ENCODE assay signal across 8 cellular contexts in genomic region chr11:75384438-75385080, GRCh38. TPM values are rescaled to one million over a fixed set of nuclear protein-coding genes. Genes with fewer than 3 reads are reported as not detected.
DNase-seq lines count a peak whose midpoint lies in the region; ATAC-seq and TF ChIP-seq lines count a peak whose summit lies in the region.

No MANE protein-coding gene starts in this region.

- no peak for ATAC-seq in GM21737 (IDR thresholded peaks at IDR 0.05; ENCODE audit: unreplicated experiment)

- H3K9me3 ChIP-seq in SJCRH30 (replicated peaks), result no peaks in the 10 kb centered on the region
- no peaks in the 10 kb centered on the region for H3K9me3 ChIP-seq in neutrophil
- no peaks in the 10 kb centered on the region for H3K9me3 ChIP-seq in testis

- H3K36me3 ChIP-seq in SJCRH30 (no peaks in the 10 kb centered on the region), neutrophil (no peaks in the 10 kb centered on the region), testis (ENCODE audit: low read depth, missing control alignments) (no peaks in the 10 kb centered on the region)

- no peak for TF ChIP-seq POLR2A in testis (IDR thresholded peaks at IDR 0.05)

- H3K4me3 ChIP-seq in SJCRH30, result no peak overlapping the region
- no peak overlapping the region for H3K4me3 ChIP-seq in fibroblast of villous mesenchyme (ENCODE audit: low read depth, low read length)
- H3K4me3 ChIP-seq in neutrophil (ENCODE audit: low read depth in 1 of 2, low read length in 1 of 2), result peak overlapping the region in 1 of 2 experiments; percentile 36
- H3K4me3 ChIP-seq in testis, result peak overlapping the region in 1 of 2 donors; percentile 41

- no peak overlapping the region; the same call in 1 of the 2 replicates for H3K27ac ChIP-seq in SJCRH30
- H3K27ac ChIP-seq in neutrophil, result peak overlapping the region; percentile 33
- no peak overlapping the region for H3K27ac ChIP-seq in testis

- peak; percentile 24 for DNase-seq in DMS153 (lab: John Stamatoyannopoulos, UW)
- DNase-seq in SJCRH30, result peak; percentile 63 to 83
- peak; percentile 64 for DNase-seq in activated effector memory CD4-positive, alpha-beta T cell treated with Interleukin-2 at 50 U/mL for 16 hours
- peak; percentile 69 for DNase-seq in fibroblast of villous mesenchyme (ENCODE audit: low read depth)
- DNase-seq in testis, result peak; percentile 89

- peaks cover 48% of the 10 kb centered on the region for H3K4me1 ChIP-seq in SJCRH30
- H3K4me1 ChIP-seq in neutrophil (ENCODE audit: control insufficient read depth in 1 of 2, insufficient read depth in 1 of 2, low read depth in 1 of 2, low read length in 1 of 2), result peaks cover 20 to 26% of the 10 kb centered on the region in 2 experiments
- H3K4me1 ChIP-seq in testis, result peaks cover 6% of the 10 kb centered on the region

- H3K27me3 ChIP-seq in SJCRH30 (no peaks in the 10 kb centered on the region), neutrophil (no peaks in the 10 kb centered on the region), testis (no peaks in the 10 kb centered on the region)

- 20 to 23% methylated on average over 24 of the region's 24 CpGs for WGBS in testis, 2 donors

- TF ChIP-seq CTCF in LNCAP (IDR thresholded peaks at IDR 0.05) (peak; percentile 95), fibroblast of villous mesenchyme (IDR thresholded peaks at IDR 0.05; ENCODE audit: insufficient read depth, low read depth, low read length) (peak; percentile 96), neutrophil (IDR thresholded peaks at IDR 0.05) (peak; percentile 88), testis (IDR thresholded peaks at IDR 0.05) (peak; percentile 92 to 96 (median 96))

- intact Hi-C loops in testis (cut with DNase I; ENCODE audit: low total_unique reads), result loop anchor here (10.0 kb wide), 2 partner anchors 50 to 100 kb away; no protein-coding TSS in a partner anchor

RNA-seq across cellular contexts. Expression of gene RPS3, which starts 14.8 kb away (rescaled TPM):
- total RNA-seq in SJCRH30 (2014; rRNA removed; shearing (Covaris generic)), result 2,831 and 2,945 TPM in 2 replicates
- total RNA-seq in fibroblast of villous mesenchyme (1,703 and 1,758 TPM in 2 replicates), testis (100 to 1,000 TPM; 464 to 925 TPM)
- polyA plus RNA-seq in testis (ENCODE audit: insufficient read depth, low read depth, low replicate concordance), result 1,294 TPM

RNA-seq across cellular contexts. Expression of gene ARRB1, which starts 33.1 kb away (rescaled TPM):
- 112 and 121 TPM in 2 replicates for total RNA-seq in SJCRH30 (2014; rRNA removed; shearing (Covaris generic))
- total RNA-seq in fibroblast of villous mesenchyme (27.1 and 33.2 TPM in 2 replicates), testis (1 to 10 TPM; 8.4 to 8.5 TPM)
- 9.8 TPM for polyA plus RNA-seq in testis (ENCODE audit: insufficient read depth, low read depth, low replicate concordance)

RNA-seq across cellular contexts. Expression of gene KLHL35, which starts 48.4 kb away (rescaled TPM):
- not detected in 2 replicates for total RNA-seq in SJCRH30 (2014; rRNA removed; shearing (Covaris generic))
- total RNA-seq in fibroblast of villous mesenchyme (1.3 and 3.2 TPM in 2 replicates), testis (10 to 100 TPM; 51.2 to 58.2 TPM)
- polyA plus RNA-seq in testis (ENCODE audit: insufficient read depth, low read depth, low replicate concordance), result 15.4 TPM

Comparison
In these comparisons a context has a peak if more than half of its experiments do, and no peak if none do; other contexts are left out.
1. DNase-seq: peak in every context shown above with its lines; median percentile 89 in testis; 73 in SJCRH30; 69 in fibroblast of villous mesenchyme; 64 in activated effector memory CD4-positive, alpha-beta T cell treated with Interleukin-2 at 50 U/mL for 16 hours; 24 in DMS153.
2. RNA of gene KLHL35, which starts 48.4 kb away (total RNA-seq): 51.2 to 58.2 TPM in testis; 1.3 to 3.2 TPM in fibroblast of villous mesenchyme and not detected in SJCRH30; every median in the first group is over 10 times any median in the second.
3. Peak in every context shown above with its lines, with median percentiles within 50 percentile points of each other: CTCF ChIP-seq.